ENCODE assay signal across 18 cellular contexts in genomic region chr6:138814179-138814834, GRCh38. TPM values are rescaled to one million over a fixed set of nuclear protein-coding genes. Genes with fewer than 3 reads are reported as not detected.
DNase-seq lines count a peak whose midpoint lies in the region; ATAC-seq, FAIRE-seq and TF ChIP-seq lines count a peak whose summit lies in the region.
"Had no signal": no experiment of that assay in that cellular context is flagged by ENCODE, and none has a peak within 500 bp of the region (broad histone marks: within the 10 kb centered on the region; RNA-seq: fewer than 3 reads in every experiment).

No MANE protein-coding gene starts in this region.

- POLR2A ChIA-PET in HepG2 (lab: Yijun Ruan, JAX), result interaction anchor here (0.9 to 1.3 kb wide), 3 partner anchors 41 to 560 kb away, joined by 3 to 5 read pairs (median 3); partner anchors contain the start of gene CITED2

- no peaks in the 10 kb centered on the region; a peak in 1 of 5 replicates for H3K27me3 ChIP-seq in HepG2 (ENCODE audit: control insufficient read depth in 1 of 2, insufficient read depth in 2 of 2, low read length in 2 of 2)
- H3K27me3 ChIP-seq in right lobe of liver, result no peaks in the 10 kb centered on the region
- H3K27me3 ChIP-seq in mammary epithelial cell (ENCODE audit: insufficient read depth, low read length), result no peaks in the 10 kb centered on the region
- no peaks in the 10 kb centered on the region for H3K27me3 ChIP-seq in uterus

- peak; percentile 93 for DNase-seq in HepG2 (ENCODE audit: low spot score)
- no peak for DNase-seq in right lobe of liver
- DNase-seq in NCI-H2171 treated with DMSO at 0.1 percent for 48 hours (lab: John Stamatoyannopoulos, UW), result peak; percentile 90
- DNase-seq in mammary epithelial cell, result peak; percentile 24
- no peak for DNase-seq in uterus
- no peak for DNase-seq in iPS-NIHi7 (ENCODE audit: extremely low spot score)
- DNase-seq: activated CD4-positive, alpha-beta T cell treated with anti-CD3 and anti-CD28 coated beads, Interleukin-2, amount 50 U/mL, for 1 hour; aorta; NCI-H446; retina had no signal

- H3K4me3 ChIP-seq in HepG2 (replicated peaks in 1 of 3; ENCODE audit: insufficient read depth in 1 of 3, low read depth in 2 of 3, low read length in 3 of 3) (peak overlapping the region in 2 of 3 experiments; percentile 9 to 18; a peak in 2 of 6 replicates), right lobe of liver (no peak overlapping the region), mammary epithelial cell (replicated peaks in 1 of 3; ENCODE audit: insufficient read depth in 1 of 3, low read depth in 2 of 3, low read length in 3 of 3) (no peak overlapping the region), uterus (no peak overlapping the region)

- H3K36me3 ChIP-seq in HepG2 (replicated peaks in 1 of 2; ENCODE audit: control insufficient read depth in 1 of 2, insufficient read depth in 2 of 2, low read length in 2 of 2) (no peaks in the 10 kb centered on the region), right lobe of liver (no peaks in the 10 kb centered on the region), mammary epithelial cell (ENCODE audit: insufficient read depth, low read length) (no peaks in the 10 kb centered on the region), uterus (no peaks in the 10 kb centered on the region)

- CTCF ChIA-PET in HepG2 (lab: Yijun Ruan, JAX; ENCODE audit: low intra/inter-chr PET ratio, low total read pairs), result no interaction called here
- CTCF ChIA-PET in mammary epithelial cell (lab: Charles Lee; ENCODE audit: low non-redundant PET), result no interaction called here

- H4K20me1 ChIP-seq in HepG2 (ENCODE audit: insufficient read depth, low read length), result no peaks in the 10 kb centered on the region
- no peaks in the 10 kb centered on the region for H4K20me1 ChIP-seq in mammary epithelial cell (ENCODE audit: insufficient read depth, low read length)

- ATAC-seq in HepG2 (peak; percentile 95), right lobe of liver (no peak), HG02981 (IDR thresholded peaks at IDR 0.05; ENCODE audit: unreplicated experiment) (no peak), HG02678 (IDR thresholded peaks at IDR 0.05; ENCODE audit: unreplicated experiment) (no peak)
- ATAC-seq: HCT116, SK-N-SH treated with all-trans-retinoic acid at 6 μM for 48 hours had no signal

- H3K79me2 ChIP-seq in HepG2 (ENCODE audit: insufficient read depth, low read length) (no peaks in the 10 kb centered on the region), mammary epithelial cell (ENCODE audit: insufficient read depth, low read length) (no peaks in the 10 kb centered on the region)

- 3% methylated on average over 5 of the region's 5 CpGs for WGBS in HepG2 (ENCODE audit: low lambda C conversion rate)
- WGBS in right lobe of liver (ENCODE audit: insufficient coverage, low coverage, low lambda C conversion rate, missing lambda C conversion rate), result 45% methylated on average over 5 of the region's 5 CpGs
- 43% methylated on average over 5 of the region's 5 CpGs for WGBS in mammary epithelial cell (ENCODE audit: low coverage, missing lambda C conversion rate)

- H3K9me3 ChIP-seq in HepG2 (ENCODE audit: low read length) (no peaks in the 10 kb centered on the region), right lobe of liver (no peaks in the 10 kb centered on the region), mammary epithelial cell (replicated peaks; ENCODE audit: insufficient read depth, low read length) (no peaks in the 10 kb centered on the region), uterus (no peaks in the 10 kb centered on the region)

- intact Hi-C loops in HepG2 (cut with micrococcal nuclease; ENCODE audit: unreplicated experiment), result no loop called here
- intact Hi-C loops in right lobe of liver (cut with DNase I), result no loop called here
- intact Hi-C loops in mammary epithelial cell (cut with micrococcal nuclease), result loop anchor here (10.0 kb wide), 1 partner anchor 520 kb away; no protein-coding TSS in a partner anchor
- intact Hi-C loops in uterus (cut with DNase I; ENCODE audit: low total_unique reads), result loop anchor here (10.0 kb wide), 1 partner anchor 550 kb away; no protein-coding TSS in a partner anchor

- TF ChIP-seq EP300 in HepG2 (IDR thresholded peaks at IDR 0.05; ENCODE audit: low read depth in 2 of 2, low read length in 2 of 2), result peak in 1 of 2 experiments; percentile 87; a peak in 2 of 4 replicates
- peak; percentile 60 for TF ChIP-seq EP300 in HepG2 (CRISPR knock-in tag; IDR thresholded peaks at IDR 0.05; ENCODE audit: borderline replicate concordance)

- peak; percentile 87 for FAIRE-seq in HepG2 (lab: Jason Lieb, UNC)
- FAIRE-seq: endometrium, urothelium cell line had no signal

- peaks cover 52% of the 10 kb centered on the region for H3K4me1 ChIP-seq in HepG2 (ENCODE audit: insufficient read depth, low read length)
- H3K4me1 ChIP-seq in right lobe of liver, result no peaks in the 10 kb centered on the region
- peaks cover 37% of the 10 kb centered on the region for H3K4me1 ChIP-seq in mammary epithelial cell (ENCODE audit: insufficient read depth, low read length)
- no peaks in the 10 kb centered on the region for H3K4me1 ChIP-seq in uterus

- H3K4me2 ChIP-seq in HepG2 (ENCODE audit: low read depth, low read length), result peak overlapping the region; percentile 55
- no peak overlapping the region for H3K4me2 ChIP-seq in mammary epithelial cell (ENCODE audit: insufficient read depth, low read depth, low read length)

- TF ChIP-seq POLR2A in HepG2 (IDR thresholded peaks at IDR 0.05; ENCODE audit: insufficient read depth in 1 of 2, low read depth in 2 of 2, low read length in 2 of 2) (no peak), right lobe of liver (IDR thresholded peaks at IDR 0.05) (no peak), uterus (IDR thresholded peaks at IDR 0.05) (no peak)

- dilution Hi-C loops in mammary epithelial cell (cut with HindIII; ENCODE audit: low sequenced_read_pairs), result no loop called here

- TF ChIP-seq CTCF in HepG2 (CRISPR knock-in tag; IDR thresholded peaks at IDR 0.05) (no peak), right lobe of liver (IDR thresholded peaks at IDR 0.05) (no peak), mammary epithelial cell (conservative IDR thresholded peaks at IDR 0.05 in 1 of 2, IDR thresholded peaks at IDR 0.05 in 1 of 2; ENCODE audit: extremely low read depth in 1 of 2, insufficient read depth in 1 of 2, low read depth in 1 of 2, low read length in 2 of 2) (no peak), uterus (IDR thresholded peaks at IDR 0.05) (no peak)

- H3K9ac ChIP-seq in HepG2 (ENCODE audit: insufficient read depth, low read depth, low read length) (peak overlapping the region; percentile 45; the same call in 1 of the 2 replicates), mammary epithelial cell (ENCODE audit: insufficient read depth, low read length) (no peak overlapping the region)

- in situ Hi-C loops in HepG2 (cut with HindIII; ENCODE audit: extremely low pct_ligation_motif_present, low pct_unique_long_range_greater_than_20kb) (loop anchor here (10.0 kb wide), 1 partner anchor 550 kb away; no protein-coding TSS in a partner anchor), mammary epithelial cell (cut with MboI; ENCODE audit: low sequenced_read_pairs in 2 of 2) (loop anchor here (10.0 kb wide), 3 partner anchors 110 to 550 kb away; no protein-coding TSS in a partner anchor)

- TF ChIP-seq RAD21 in HepG2 (CRISPR knock-in tag; IDR thresholded peaks at IDR 0.05), result no peak

- BruUV-seq in HepG2 (replicated peaks; lab: Mats Ljungman, UMichigan) (no TSS peak), mammary epithelial cell (replicated peaks; lab: Mats Ljungman, UMichigan) (no TSS peak)

- H3K27ac ChIP-seq in HepG2 (ENCODE audit: extremely low read length, insufficient read depth, low read length) (peak overlapping the region; percentile 51), right lobe of liver (no peak overlapping the region), mammary epithelial cell (ENCODE audit: insufficient read depth, low read depth, low read length) (no peak overlapping the region), uterus (no peak overlapping the region)

- H2AFZ ChIP-seq in HepG2 (ENCODE audit: low read length) (peak overlapping the region; percentile 49), mammary epithelial cell (ENCODE audit: low read depth, low read length) (peak overlapping the region; percentile 68)

RNA-seq across cellular contexts. Expression of gene ECT2L, which starts 18.4 kb away (rescaled TPM):
- total RNA-seq in HepG2 (2016; rRNA removed; fragmentation: Illumina TruSeq; extraction: Trizol) (not detected in 2 replicates), right lobe of liver (not detected), mammary epithelial cell (under 1 TPM in 1 of 2 donors, not detected in 1; under 0.01 TPM), uterus (1 to 10 TPM in 2 of 4 donors, under 1 TPM in 2; 0.51 to 1.5 (median 0.99) TPM)
- total RNA-seq in HepG2 (2016; cell fraction: cytosol; rRNA removed; fragmentation: Illumina TruSeq; extraction: Trizol; ENCODE audit: low read depth), result 0.10 TPM in 1 of 2 replicates, not detected in the other
- not detected in 2 replicates for total RNA-seq in HepG2 (2016; cell fraction: insoluble cytoplasmic fraction; rRNA removed; fragmentation: Illumina TruSeq; extraction: Trizol)
- total RNA-seq in HepG2 (2016; cell fraction: membrane; rRNA removed; fragmentation: Illumina TruSeq; extraction: Trizol), result not detected in 2 replicates
- not detected in 2 replicates for total RNA-seq in HepG2 (2016; cell fraction: nucleus; rRNA removed; fragmentation: Illumina TruSeq; extraction: Trizol)
- polyA plus RNA-seq in HepG2 (2011; rRNA removed) (0.05 and 0.12 TPM in 2 replicates), mammary epithelial cell (not detected)
- polyA plus RNA-seq in HepG2 (2011; cell fraction: cytosol; rRNA removed), result not detected in 2 replicates
- polyA plus RNA-seq in HepG2 (2011; cell fraction: nucleus; rRNA removed), result 0.10 TPM in 2 replicates
- 0.05 and 0.08 TPM in 2 replicates for polyA plus RNA-seq in HepG2 (2012)
- polyA plus RNA-seq in HepG2 (2016; cell fraction: cytosol; fragmentation: Illumina TruSeq; extraction: Trizol; ENCODE audit: low read depth), result not detected in 2 replicates
- polyA plus RNA-seq in HepG2 (2016; cell fraction: insoluble cytoplasmic fraction; fragmentation: Illumina TruSeq; extraction: Trizol; ENCODE audit: low read depth), result not detected in 2 replicates
- not detected in 2 replicates for polyA plus RNA-seq in HepG2 (2016; cell fraction: membrane; fragmentation: Illumina TruSeq; extraction: Trizol; ENCODE audit: low read depth)
- polyA plus RNA-seq in HepG2 (2016; cell fraction: nucleus; fragmentation: Illumina TruSeq; extraction: Trizol; ENCODE audit: insufficient read depth, low read depth), result not detected in 2 replicates
- polyA minus RNA-seq in HepG2 (2011; rRNA and poly(A)+ RNA removed; ENCODE audit: low replicate concordance), result not detected in 2 replicates
- polyA minus RNA-seq in HepG2 (2011; cell fraction: cytosol; rRNA and poly(A)+ RNA removed), result not detected in 2 replicates
- polyA minus RNA-seq in HepG2 (2011; cell fraction: nucleus; rRNA and poly(A)+ RNA removed), result 0.26 TPM in 1 of 2 replicates, not detected in the other
- polyA minus RNA-seq in mammary epithelial cell, result not detected
- total RNA-seq: fibroblast of villous mesenchyme, M059J had no signal

RNA-seq across cellular contexts. Expression of gene CCDC28A, which starts 40.7 kb away (rescaled TPM):
- total RNA-seq in HepG2 (2016; rRNA removed; fragmentation: Illumina TruSeq; extraction: Trizol) (15.8 and 22.8 TPM in 2 replicates), right lobe of liver (10 to 100 TPM; 14.6 to 27.1 (median 17.2) TPM), mammary epithelial cell (10 to 100 TPM in 1 of 2 donors, 1 to 10 TPM in 1; 7.3 to 10.3 TPM), uterus (10 to 100 TPM in 2 of 4 donors, 1 to 10 TPM in 2; 7.9 to 28.9 (median 15.3) TPM)
- 4.7 and 5.9 TPM in 2 replicates for total RNA-seq in HepG2 (2016; cell fraction: cytosol; rRNA removed; fragmentation: Illumina TruSeq; extraction: Trizol; ENCODE audit: low read depth)
- total RNA-seq in HepG2 (2016; cell fraction: insoluble cytoplasmic fraction; rRNA removed; fragmentation: Illumina TruSeq; extraction: Trizol), result 15.4 and 23.4 TPM in 2 replicates
- 11.1 and 13.3 TPM in 2 replicates for total RNA-seq in HepG2 (2016; cell fraction: membrane; rRNA removed; fragmentation: Illumina TruSeq; extraction: Trizol)
- 9.0 and 9.6 TPM in 2 replicates for total RNA-seq in HepG2 (2016; cell fraction: nucleus; rRNA removed; fragmentation: Illumina TruSeq; extraction: Trizol)
- polyA plus RNA-seq in HepG2 (2011; rRNA removed) (11.1 and 15.8 TPM in 2 replicates), mammary epithelial cell (6.4 TPM)
- 6.9 and 10.4 TPM in 2 replicates for polyA plus RNA-seq in HepG2 (2011; cell fraction: cytosol; rRNA removed)
- 4.9 and 6.7 TPM in 2 replicates for polyA plus RNA-seq in HepG2 (2011; cell fraction: nucleus; rRNA removed)
- polyA plus RNA-seq in HepG2 (2012), result 11.8 and 14.7 TPM in 2 replicates
- polyA plus RNA-seq in HepG2 (2016; cell fraction: cytosol; fragmentation: Illumina TruSeq; extraction: Trizol; ENCODE audit: low read depth), result 5.2 and 6.9 TPM in 2 replicates
- 20.8 and 23.9 TPM in 2 replicates for polyA plus RNA-seq in HepG2 (2016; cell fraction: insoluble cytoplasmic fraction; fragmentation: Illumina TruSeq; extraction: Trizol; ENCODE audit: low read depth)
- polyA plus RNA-seq in HepG2 (2016; cell fraction: membrane; fragmentation: Illumina TruSeq; extraction: Trizol; ENCODE audit: low read depth), result 9.4 and 9.8 TPM in 2 replicates
- 10.5 and 12.2 TPM in 2 replicates for polyA plus RNA-seq in HepG2 (2016; cell fraction: nucleus; fragmentation: Illumina TruSeq; extraction: Trizol; ENCODE audit: insufficient read depth, low read depth)
- 4.6 and 5.8 TPM in 2 replicates for polyA minus RNA-seq in HepG2 (2011; rRNA and poly(A)+ RNA removed; ENCODE audit: low replicate concordance)
- 4.8 and 7.3 TPM in 2 replicates for polyA minus RNA-seq in HepG2 (2011; cell fraction: cytosol; rRNA and poly(A)+ RNA removed)
- polyA minus RNA-seq in HepG2 (2011; cell fraction: nucleus; rRNA and poly(A)+ RNA removed), result 8.2 and 9.3 TPM in 2 replicates
- polyA minus RNA-seq in mammary epithelial cell, result 1.2 TPM

Comparison
In these comparisons a context has a peak if more than half of its experiments do, and no peak if none do; other contexts are left out.
1. DNase-seq: peak in HepG2 (single experiment), NCI-H2171 treated with DMSO at 0.1 percent for 48 hours (single experiment) and mammary epithelial cell (single experiment); none in right lobe of liver (0 of 3), uterus (0 of 2) and iPS-NIHi7 (single experiment).
2. H3K4me3 ChIP-seq: peak in HepG2 (2 of 3); none in right lobe of liver (0 of 3), mammary epithelial cell (0 of 3) and uterus (0 of 2).
3. intact Hi-C loops: an anchor here in mammary epithelial cell (10.0 kb wide) and uterus (10.0 kb wide); none called in HepG2 and right lobe of liver.